ENCODE assay signal across 13 cellular contexts in the genomic region with DNA sequence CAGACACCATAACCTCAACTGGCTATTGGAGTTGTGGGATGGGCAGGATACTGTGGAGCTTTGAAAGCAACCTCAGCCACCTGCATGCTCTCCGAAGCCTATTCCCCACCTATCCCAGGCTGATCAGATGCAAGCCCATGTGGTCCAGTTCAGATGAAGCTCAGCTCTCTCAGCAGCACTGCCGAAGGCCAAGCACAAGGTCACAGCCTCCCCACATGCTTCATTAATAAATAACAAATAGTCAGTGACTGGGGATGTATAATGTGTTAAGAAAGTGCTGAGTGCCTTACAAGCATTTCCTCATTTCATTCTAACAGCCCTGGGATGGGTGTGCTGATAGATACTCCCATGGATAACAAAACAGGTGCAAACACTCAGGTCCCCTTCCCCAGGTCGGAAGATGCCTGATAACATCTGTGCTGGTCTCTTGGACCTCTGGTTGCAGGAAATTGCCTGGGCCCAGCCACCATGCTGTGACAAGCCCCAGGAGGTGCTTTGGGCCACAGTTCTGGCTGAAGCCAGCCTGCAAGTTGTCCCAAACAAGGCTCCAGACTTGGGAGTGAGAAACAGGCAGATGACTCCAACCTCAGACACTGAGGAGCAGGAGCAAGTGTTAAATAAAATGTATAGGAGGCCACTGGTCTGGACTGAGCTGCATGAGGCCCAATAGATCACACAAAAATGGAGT. TPM values are rescaled to one million over a fixed set of nuclear protein-coding genes. Genes with fewer than 3 reads are reported as not detected.
A peak's percentile ranks its signal among the peaks of the same experiment; 100 is the strongest.
DNase-seq lines count a peak whose midpoint lies in the region; ATAC-seq and TF ChIP-seq lines count a peak whose summit lies in the region.
"Had no signal": no experiment of that assay in that cellular context is flagged by ENCODE, and none has a peak within 500 bp of the region (broad histone marks: within the 10 kb centered on the region; RNA-seq: fewer than 3 reads in every experiment).

No MANE protein-coding gene starts in this region.

- ATAC-seq in GM18511 (IDR thresholded peaks at IDR 0.05; ENCODE audit: unreplicated experiment): peak; percentile 23
- no peak for ATAC-seq in left lung
- no peak for ATAC-seq in stimulated activated memory B cell treated with anti-CD40 and anti-IgM and Interleukin-4, amounts not matched to agents 10 μg/mL and 1 μg/mL and 100 μg/mL, for 72 hours
- no peak for ATAC-seq in HG02759 (IDR thresholded peaks at IDR 0.05; ENCODE audit: unreplicated experiment)

- H3K4me3 ChIP-seq in left lung: no peak overlapping the region

- no peaks in the 10 kb centered on the region for H3K36me3 Mint-ChIP-seq in stimulated activated memory B cell treated with anti-CD40 and anti-IgM and Interleukin-4, amounts not matched to agents 10 μg/mL and 1 μg/mL and 100 μg/mL, for 72 hours

- DNase-seq in left lung: peak in 1 of 2 donors; percentile 28
- no peak for DNase-seq in middle frontal gyrus (ENCODE audit: extremely low spot score, low spot score)
- no peak for DNase-seq in activated CD4-positive, alpha-beta T cell treated with anti-CD3 and anti-CD28 coated beads, Interleukin-2, amount 50 U/mL, for 48 hours
- DNase-seq in activated naive CD4-positive, alpha-beta T cell treated with anti-CD3 and anti-CD28 coated beads, Interleukin-2, amount 50 U/mL, for 16 hours: no peak
- DNase-seq: DMS153, NCI-H2029 treated with DMSO at 0.1 percent for 48 hours had no signal

- H3K36me3 ChIP-seq in left lung: no peaks in the 10 kb centered on the region

- peak overlapping the region; percentile 81 for H3K27ac Mint-ChIP-seq in stimulated activated memory B cell treated with anti-CD40 and anti-IgM and Interleukin-4, amounts not matched to agents 10 μg/mL and 1 μg/mL and 100 μg/mL, for 72 hours

- peak overlapping the region; percentile 71 for H3K27ac ChIP-seq in angular gyrus (ENCODE audit: low read depth, low read length)
- peak overlapping the region; percentile 67 to 83 for H3K27ac ChIP-seq in left lung

- peaks cover 49 to 76% of the 10 kb centered on the region in 2 donors for H3K4me1 ChIP-seq in left lung

- no peaks in the 10 kb centered on the region for H3K9me3 ChIP-seq in left lung

- no peaks in the 10 kb centered on the region for H3K27me3 ChIP-seq in left lung

- intact Hi-C loops in left lung (cut with DNase I): no loop called here

- H3K4me1 Mint-ChIP-seq in stimulated activated memory B cell treated with anti-CD40 and anti-IgM and Interleukin-4, amounts not matched to agents 10 μg/mL and 1 μg/mL and 100 μg/mL, for 72 hours: peaks cover 84% of the 10 kb centered on the region

- no peak for TF ChIP-seq CTCF in left lung (IDR thresholded peaks at IDR 0.05)

- H3K4me3 Mint-ChIP-seq in stimulated activated memory B cell treated with anti-CD40 and anti-IgM and Interleukin-4, amounts not matched to agents 10 μg/mL and 1 μg/mL and 100 μg/mL, for 72 hours: no peak overlapping the region

- H3K9me3 Mint-ChIP-seq in stimulated activated memory B cell treated with anti-CD40 and anti-IgM and Interleukin-4, amounts not matched to agents 10 μg/mL and 1 μg/mL and 100 μg/mL, for 72 hours: no peaks in the 10 kb centered on the region

- no peaks in the 10 kb centered on the region for H3K27me3 Mint-ChIP-seq in stimulated activated memory B cell treated with anti-CD40 and anti-IgM and Interleukin-4, amounts not matched to agents 10 μg/mL and 1 μg/mL and 100 μg/mL, for 72 hours

RNA-seq across cellular contexts. Expression of gene ACSS1, which starts 3.7 kb away (rescaled TPM):
- 10 to 100 TPM; 26.6 to 40.7 TPM for total RNA-seq in left lung

RNA-seq across cellular contexts. Expression of gene VSX1, which starts 27.7 kb away (rescaled TPM):
- not detected for total RNA-seq in left lung
- total RNA-seq: HT1080, lower leg skin, subcutaneous adipose tissue had no signal
